Comparison of ENCODE assay signal across 8 cellular contexts in genomic region chr5:103259705-103260355, GRCh38. TPM values are rescaled to one million over a fixed set of nuclear protein-coding genes. Genes with fewer than 3 reads are reported as not detected.
DNase-seq lines count a peak whose midpoint lies in the region; ATAC-seq and TF ChIP-seq lines count a peak whose summit lies in the region.

No MANE protein-coding gene starts in this region.

- H3K27ac ChIP-seq in Panc1 (ENCODE audit: low read length) (peak overlapping the region; percentile 74), right lobe of liver (peak overlapping the region; percentile 41 to 65 (median 56)), suprapubic skin (peak overlapping the region; percentile 78)

- peak overlapping the region; percentile 89 for H3K4me3 Mint-ChIP-seq in chondrocyte (ENCODE audit: unreplicated experiment)

- CTCF ChIA-PET in Panc1 (lab: Charles Lee) = no interaction called here

- in situ Hi-C loops in Panc1 (cut with HindIII; ENCODE audit: low pct_unique_long_range_greater_than_20kb, low sequenced_read_pairs) = no loop called here

- intact Hi-C loops in Panc1 (cut with micrococcal nuclease; ENCODE audit: unreplicated experiment) = no loop called here
- intact Hi-C loops in right lobe of liver (cut with DNase I) = no loop called here

- BruUV-seq in Panc1 (replicated peaks; lab: Mats Ljungman, UMichigan) = no TSS peak

- WGBS in right lobe of liver (ENCODE audit: insufficient coverage, low coverage, low lambda C conversion rate, missing lambda C conversion rate) = 17% methylated on average over 3 of the region's 20 CpGs
- WGBS in suprapubic skin = 3% methylated on average over 14 of the region's 20 CpGs

- H3K27me3 ChIP-seq in Panc1 (ENCODE audit: control insufficient read depth, insufficient read depth, low read length) (no peaks in the 10 kb centered on the region), right lobe of liver (no peaks in the 10 kb centered on the region), suprapubic skin (no peaks in the 10 kb centered on the region)

- no peak for TF ChIP-seq POLR2A in right lobe of liver (IDR thresholded peaks at IDR 0.05)
- no peak for TF ChIP-seq POLR2A in suprapubic skin (IDR thresholded peaks at IDR 0.05)

- H3K36me3 Mint-ChIP-seq in chondrocyte (ENCODE audit: low read depth) = no peaks in the 10 kb centered on the region

- H3K27me3 Mint-ChIP-seq in chondrocyte (ENCODE audit: low read depth) = no peaks in the 10 kb centered on the region

- TF ChIP-seq CTCF in GM12864 (IDR thresholded peaks at IDR 0.05; ENCODE audit: low read depth, low read length, missing control alignments) = no peak
- TF ChIP-seq CTCF in Panc1 (IDR thresholded peaks at IDR 0.05) = no peak
- no peak for TF ChIP-seq CTCF in chondrocyte (IDR thresholded peaks at IDR 0.05)
- TF ChIP-seq CTCF in right lobe of liver (IDR thresholded peaks at IDR 0.05) = no peak
- no peak for TF ChIP-seq CTCF in suprapubic skin (IDR thresholded peaks at IDR 0.05)

- H3K4me1 ChIP-seq in Panc1 (ENCODE audit: control insufficient read depth, insufficient read depth, low read length) (peaks cover 25% of the 10 kb centered on the region), right lobe of liver (peaks cover 0 to 3% (median 0%) of the 10 kb centered on the region in 4 donors), suprapubic skin (peaks cover 21% of the 10 kb centered on the region)

- ATAC-seq in Panc1 (peak; percentile 6), right lobe of liver (peak in 3 of 4 donors; percentile 3 to 4 (median 3)), HG03520 (IDR thresholded peaks at IDR 0.05; ENCODE audit: unreplicated experiment) (no peak)

- POLR2A ChIA-PET in Panc1 (lab: Charles Lee) = no interaction called here

- peaks cover 47% of the 10 kb centered on the region for H3K4me1 Mint-ChIP-seq in chondrocyte (ENCODE audit: low read depth)

- peak; percentile 41 for DNase-seq in AG08396 (ENCODE audit: low spot score)
- DNase-seq in GM12864 (ENCODE audit: low read depth) = no peak
- no peak for DNase-seq in Panc1 (ENCODE audit: low read depth, low spot score)
- no peak for DNase-seq in chondrocyte (ENCODE audit: low spot score)
- no peak for DNase-seq in right lobe of liver
- DNase-seq in suprapubic skin (ENCODE audit: low spot score in 2 of 2) = no peak
- no peak for DNase-seq in HCEC 1CT

- H3K9me3 Mint-ChIP-seq in chondrocyte (ENCODE audit: low read depth) = no peaks in the 10 kb centered on the region

- peak overlapping the region; percentile 89 for H3K27ac Mint-ChIP-seq in chondrocyte (ENCODE audit: unreplicated experiment)

- peak overlapping the region; percentile 98 for H3K4me3 ChIP-seq in GM12864 (ENCODE audit: low read depth, low read length)
- peak overlapping the region; percentile 72 to 84 for H3K4me3 ChIP-seq in Panc1 (ENCODE audit: low read depth in 2 of 2, low read length in 2 of 2)
- H3K4me3 ChIP-seq in right lobe of liver = peak overlapping the region; percentile 71 to 80 (median 72)
- H3K4me3 ChIP-seq in suprapubic skin = peak overlapping the region; percentile 61

- H3K36me3 ChIP-seq in Panc1 (ENCODE audit: control insufficient read depth, insufficient read depth, low read length) (no peaks in the 10 kb centered on the region; the same call in 1 of the 2 replicates), right lobe of liver (no peaks in the 10 kb centered on the region), suprapubic skin (no peaks in the 10 kb centered on the region)

- H3K9me3 ChIP-seq in Panc1 (ENCODE audit: control insufficient read depth, insufficient read depth, low read depth, low read length) (no peaks in the 10 kb centered on the region), right lobe of liver (no peaks in the 10 kb centered on the region), suprapubic skin (no peaks in the 10 kb centered on the region)

- TF ChIP-seq EP300 in suprapubic skin (IDR thresholded peaks at IDR 0.05) = no peak

RNA-seq across cellular contexts. Expression of gene MACIR, which starts 1.3 kb away (rescaled TPM):
- total RNA-seq in Panc1 (2021; ENCODE audit: unreplicated experiment) = 11.0 TPM
- 6.8 TPM for polyA plus RNA-seq in Panc1 (2012; ENCODE audit: insufficient read length)
- 10.2 to 16.9 TPM (median 16.0 TPM) in 3 replicates for total RNA-seq in chondrocyte
- total RNA-seq in right lobe of liver = 1 to 10 TPM in 2 of 6 experiments, under 1 TPM in 4; 0.37 to 1.9 (median 0.75) TPM
- 1 to 10 TPM; 5.3 to 6.2 (median 5.4) TPM for total RNA-seq in suprapubic skin
